ENCODE assay signal across 29 cellular contexts in the genomic region with DNA sequence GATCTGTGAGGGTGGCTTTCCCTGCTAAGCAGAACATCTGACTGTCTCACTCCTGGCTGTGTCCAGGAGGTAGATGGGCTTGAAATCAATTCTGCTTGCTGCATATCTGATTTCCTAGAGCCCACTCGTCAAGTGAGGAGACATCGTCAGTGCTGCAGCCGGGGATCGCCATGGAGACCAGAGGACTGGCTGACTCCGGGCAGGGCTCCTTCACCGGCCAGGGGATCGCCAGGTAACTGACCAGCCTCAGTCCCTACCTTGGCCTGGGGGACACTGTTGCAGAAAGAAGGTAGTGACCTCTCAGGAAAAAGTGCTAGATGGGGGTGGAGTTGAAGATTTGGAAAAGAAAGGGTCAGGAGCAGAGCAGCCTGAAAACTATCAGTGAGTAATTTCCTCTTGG. TPM values are rescaled to one million over a fixed set of nuclear protein-coding genes. Genes with fewer than 3 reads are reported as not detected.
"Had no signal": no experiment of that assay in that cellular context is flagged by ENCODE, and none has a peak within 500 bp of the region (broad histone marks: within the 10 kb centered on the region; RNA-seq: fewer than 3 reads in every experiment).

No MANE protein-coding gene starts in this region.

- H3K36me3 ChIP-seq: brain microvascular endothelial cell, sigmoid colon, stomach, suprapubic skin, tibial nerve had no signal

- H3K27ac ChIP-seq: brain microvascular endothelial cell, foreskin keratinocyte, sigmoid colon, stomach, suprapubic skin, tibial nerve had no signal

- H3K36me3 Mint-ChIP-seq: immature natural killer cell; natural killer cell treated with Interleukin-12 subunit alpha and Interleukin-12 subunit beta and Interleukin-15 and Interleukin-18, amount 100 ng/mL, for 72 hours; stimulated activated memory B cell treated with anti-CD40 and anti-IgM and Interleukin-4, amounts not matched to agents 10 μg/mL and 1 μg/mL and 100 μg/mL, for 72 hours; WTC11 had no signal

- H3K9me3 Mint-ChIP-seq: activated naive CD8-positive, alpha-beta T cell treated with anti-CD3 and anti-CD28 coated beads, Interleukin-2, amount 50 U/mL, for 24 hours; activated T-helper 1 cell treated with anti-CD3 and anti-CD28 coated beads, Interleukin-12 subunit alpha, Interleukin-12 subunit beta, Interleukin-2, Interleukin-4 antibody, amounts not matched to agents 30 ng/mL and 10 ng/mL and 1 ng/mL, durations not matched to agents 14 hours and 24 hours and 36 hours; immature natural killer cell; natural killer cell treated with Interleukin-12 subunit alpha and Interleukin-12 subunit beta and Interleukin-15 and Interleukin-18, amount 100 ng/mL, for 72 hours; stimulated activated memory B cell treated with anti-CD40 and anti-IgM and Interleukin-4, amounts not matched to agents 10 μg/mL and 1 μg/mL and 100 μg/mL, for 72 hours; WTC11 had no signal

- H3K4me3 Mint-ChIP-seq: activated CD4-positive, alpha-beta T cell treated with anti-CD3 and anti-CD28 coated beads for 36 hours; activated naive CD8-positive, alpha-beta T cell treated with anti-CD3 and anti-CD28 coated beads, Interleukin-2, amount 50 U/mL, for 24 hours; activated T-helper 1 cell treated with anti-CD3 and anti-CD28 coated beads, Interleukin-12 subunit alpha, Interleukin-12 subunit beta, Interleukin-2, Interleukin-4 antibody, amounts not matched to agents 30 ng/mL and 10 ng/mL and 1 ng/mL, durations not matched to agents 14 hours and 24 hours and 36 hours; immature natural killer cell; natural killer cell treated with Interleukin-12 subunit alpha and Interleukin-12 subunit beta and Interleukin-15 and Interleukin-18, amount 100 ng/mL, for 72 hours; stimulated activated memory B cell treated with anti-CD40 and anti-IgM and Interleukin-4, amounts not matched to agents 10 μg/mL and 1 μg/mL and 100 μg/mL, for 72 hours; WTC11 had no signal

- ATAC-seq: activated CD4-positive, alpha-beta T cell treated with anti-CD3 and anti-CD28 coated beads for 36 hours; activated naive CD8-positive, alpha-beta T cell treated with anti-CD3 and anti-CD28 coated beads, Interleukin-2, amount 50 U/mL, for 24 hours; foreskin keratinocyte; left ventricle myocardium superior; natural killer cell treated with Interleukin-12 subunit alpha and Interleukin-12 subunit beta and Interleukin-15 and Interleukin-18, amount 100 ng/mL, for 72 hours; stimulated activated memory B cell treated with anti-CD40 and anti-IgM and Interleukin-4, amounts not matched to agents 10 μg/mL and 1 μg/mL and 100 μg/mL, for 72 hours; WTC11 had no signal

- H3K4me1 ChIP-seq: foreskin keratinocyte, tibial nerve had no signal

- H3K27me3 ChIP-seq: sigmoid colon, tibial nerve had no signal

- H3K4me1 Mint-ChIP-seq: activated CD4-positive, alpha-beta T cell treated with anti-CD3 and anti-CD28 coated beads for 36 hours; activated naive CD8-positive, alpha-beta T cell treated with anti-CD3 and anti-CD28 coated beads, Interleukin-2, amount 50 U/mL, for 24 hours; immature natural killer cell; stimulated activated memory B cell treated with anti-CD40 and anti-IgM and Interleukin-4, amounts not matched to agents 10 μg/mL and 1 μg/mL and 100 μg/mL, for 72 hours had no signal

- H3K27ac Mint-ChIP-seq: activated CD4-positive, alpha-beta T cell treated with anti-CD3 and anti-CD28 coated beads for 36 hours; activated naive CD8-positive, alpha-beta T cell treated with anti-CD3 and anti-CD28 coated beads, Interleukin-2, amount 50 U/mL, for 24 hours; activated T-helper 1 cell treated with anti-CD3 and anti-CD28 coated beads, Interleukin-12 subunit alpha, Interleukin-12 subunit beta, Interleukin-2, Interleukin-4 antibody, amounts not matched to agents 30 ng/mL and 10 ng/mL and 1 ng/mL, durations not matched to agents 14 hours and 24 hours and 36 hours; immature natural killer cell; natural killer cell treated with Interleukin-12 subunit alpha and Interleukin-12 subunit beta and Interleukin-15 and Interleukin-18, amount 100 ng/mL, for 72 hours; progenitor cell of endocrine pancreas; stimulated activated memory B cell treated with anti-CD40 and anti-IgM and Interleukin-4, amounts not matched to agents 10 μg/mL and 1 μg/mL and 100 μg/mL, for 72 hours; WTC11 had no signal

- H3K4me2 ChIP-seq: smooth muscle cell had no signal

- H3K4me3 ChIP-seq: sigmoid colon, smooth muscle cell, stomach, suprapubic skin, tibial nerve had no signal

- H3K9me3 ChIP-seq: sigmoid colon, stomach, suprapubic skin, tibial nerve had no signal

- DNase-seq: activated CD4-positive, alpha-beta T cell treated with anti-CD3 and anti-CD28 coated beads for 36 hours; activated CD4-positive, alpha-beta T cell treated with anti-CD3 and anti-CD28 coated beads, Interleukin-2, amount 50 U/mL, for 48 hours; activated gamma-delta T cell; activated naive CD4-positive, alpha-beta T cell treated with anti-CD3 and anti-CD28 coated beads, Interleukin-2, amount 50 U/mL, for 16 hours; activated naive CD8-positive, alpha-beta T cell treated with anti-CD3 and anti-CD28 coated beads, Interleukin-2, amount 50 U/mL, for 24 hours; aorta; brain microvascular endothelial cell; caudate nucleus; dermis blood vessel endothelial cell; effector memory CD4-positive, alpha-beta T cell; foreskin keratinocyte; immature natural killer cell; left ventricle myocardium superior; occipital lobe; retina; sigmoid colon; stimulated activated CD4-positive, alpha-beta T cell treated with anti-CD3 and anti-CD28 coated beads, Interleukin-15, amount 100 ng/mL, for 24 hours; stomach; T-helper 1 cell; T-helper 9 cell had no signal

RNA-seq across cellular contexts. Expression of gene CNGA3, which starts 31.3 kb away (rescaled TPM):
- total RNA-seq: activated CD4-positive, alpha-beta T cell treated with anti-CD3 and anti-CD28 coated beads for 36 hours; activated T-helper 1 cell treated with anti-CD3 and anti-CD28 coated beads, Interleukin-12 subunit alpha, Interleukin-12 subunit beta, Interleukin-2, Interleukin-4 antibody, amounts not matched to agents 30 ng/mL and 10 ng/mL and 1 ng/mL, durations not matched to agents 14 hours and 24 hours and 36 hours; aorta; foreskin keratinocyte; glomerular endothelial cell; left ventricle myocardium superior; natural killer cell treated with Interleukin-12 subunit alpha and Interleukin-12 subunit beta and Interleukin-15 and Interleukin-18, amount 100 ng/mL, for 72 hours; smooth muscle cell; suprapubic skin; WTC11 had no signal
- polyA plus RNA-seq: aorta, foreskin keratinocyte, immature natural killer cell, smooth muscle cell had no signal
